In the genomic region with DNA sequence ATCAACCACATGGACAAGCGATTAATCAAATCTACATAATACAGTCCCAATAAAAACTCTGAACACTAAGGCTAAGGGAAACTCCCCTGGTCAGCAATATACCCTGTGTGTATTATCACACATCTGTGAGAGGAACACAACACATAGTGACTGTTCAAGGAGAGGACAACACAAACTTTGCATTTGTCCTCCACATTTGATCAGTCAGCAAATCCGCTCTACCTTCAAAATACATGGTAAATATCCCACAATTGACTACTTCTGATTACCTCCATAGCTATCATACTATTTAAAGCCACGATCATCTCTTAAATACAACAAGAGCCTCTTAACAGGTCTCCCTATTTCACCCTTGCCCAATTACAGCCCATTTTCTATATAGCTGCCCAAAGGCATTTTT, we compare ENCODE assay signal across 38 cellular contexts.
"Had no signal": no experiment of that assay in that cellular context is flagged by ENCODE, and none has a peak within 500 bp of the region (broad histone marks: within the 10 kb centered on the region; RNA-seq: fewer than 3 reads in every experiment).

No MANE protein-coding gene starts in this region.

- H3K9me3 Mint-ChIP-seq: activated B cell treated with CpG ODN at 0.5 μM for 24 hours; activated CD4-positive, alpha-beta memory T cell treated with anti-CD3 and anti-CD28 coated beads for 36 hours; activated CD4-positive, alpha-beta T cell treated with anti-CD3 and anti-CD28 coated beads, Interleukin-2, amount 10 ng/mL, durations not matched to agents 24 days and 14 days; activated naive CD4-positive, alpha-beta T cell treated with anti-CD3 and anti-CD28 coated beads for 36 hours; activated naive CD8-positive, alpha-beta T cell treated with anti-CD3 and anti-CD28 coated beads, Interleukin-2, amount 50 U/mL, for 24 hours; activated T-helper 1 cell treated with anti-CD3 and anti-CD28 coated beads, Interleukin-12 subunit alpha, Interleukin-12 subunit beta, Interleukin-2, Interleukin-4 antibody, amounts not matched to agents 30 ng/mL and 10 ng/mL and 1 ng/mL, durations not matched to agents 14 hours and 24 hours and 36 hours; activated T-helper 2 cell treated with anti-CD3 and anti-CD28 coated beads, Interferon-gamma antibody, Interleukin-2, Interleukin-4, amounts not matched to agents 10 μg/mL and 5 μg/mL and 100 μg/mL, durations not matched to agents 14 hours and 24 hours and 36 hours; dendritic cell treated with granulocyte-macrophage colony-stimulating factor and Interleukin-4, amounts not matched to agents 40 ng/mL and 50 ng/mL, for 4 days; endodermal cell; T-helper 2 cell treated with Interferon-gamma antibody and Interleukin-4, amounts not matched to agents 5 μg/mL and 100 μg/mL, for 36 hours had no signal

- H3K27me3 Mint-ChIP-seq: activated B cell treated with CpG ODN at 0.5 μM for 24 hours; activated CD4-positive, alpha-beta memory T cell treated with anti-CD3 and anti-CD28 coated beads for 36 hours; activated CD4-positive, alpha-beta T cell treated with anti-CD3 and anti-CD28 coated beads for 36 hours; activated CD4-positive, alpha-beta T cell treated with anti-CD3 and anti-CD28 coated beads, Interleukin-2, amount 10 ng/mL, durations not matched to agents 24 days and 14 days; activated CD8-positive, alpha-beta memory T cell treated with anti-CD3 and anti-CD28 coated beads, Interleukin-2, amount 10 ng/mL, durations not matched to agents 7 days and 5 days; activated naive CD4-positive, alpha-beta T cell treated with anti-CD3 and anti-CD28 coated beads, Interleukin-2, amount 50 U/mL, for 24 hours; activated naive CD8-positive, alpha-beta T cell treated with anti-CD3 and anti-CD28 coated beads for 36 hours; activated naive CD8-positive, alpha-beta T cell treated with anti-CD3 and anti-CD28 coated beads, Interleukin-2, amount 50 U/mL, for 24 hours; dendritic cell treated with granulocyte-macrophage colony-stimulating factor and Interleukin-4, amounts not matched to agents 40 ng/mL and 50 ng/mL, for 4 days; T-helper 17 cell had no signal

- H3K9me3 ChIP-seq: adrenal gland, body of pancreas, esophagus muscularis mucosa, gastrocnemius medialis, heart left ventricle had no signal

- H3K4me3 Mint-ChIP-seq: activated B cell treated with CpG ODN at 0.5 μM for 24 hours; activated CD4-positive, alpha-beta memory T cell treated with anti-CD3 and anti-CD28 coated beads for 36 hours; activated CD4-positive, alpha-beta T cell treated with anti-CD3 and anti-CD28 coated beads for 36 hours; activated CD4-positive, alpha-beta T cell treated with anti-CD3 and anti-CD28 coated beads, Interleukin-2, amount 10 ng/mL, durations not matched to agents 24 days and 14 days; activated CD8-positive, alpha-beta memory T cell treated with anti-CD3 and anti-CD28 coated beads, Interleukin-2, amount 10 ng/mL, durations not matched to agents 7 days and 5 days; activated CD8-positive, alpha-beta T cell treated with anti-CD3 and anti-CD28 coated beads, Interleukin-2, amount 10 ng/mL, durations not matched to agents 7 days and 5 days; activated naive CD4-positive, alpha-beta T cell treated with anti-CD3 and anti-CD28 coated beads for 36 hours; activated naive CD4-positive, alpha-beta T cell treated with anti-CD3 and anti-CD28 coated beads, Interleukin-2, amount 50 U/mL, for 24 hours; activated naive CD8-positive, alpha-beta T cell treated with anti-CD3 and anti-CD28 coated beads for 36 hours; activated naive CD8-positive, alpha-beta T cell treated with anti-CD3 and anti-CD28 coated beads, Interleukin-2, amount 50 U/mL, for 24 hours; activated T-helper 1 cell treated with anti-CD3 and anti-CD28 coated beads, Interleukin-12 subunit alpha, Interleukin-12 subunit beta, Interleukin-2, Interleukin-4 antibody, amounts not matched to agents 30 ng/mL and 10 ng/mL and 1 ng/mL, durations not matched to agents 14 hours and 24 hours and 36 hours; dendritic cell treated with granulocyte-macrophage colony-stimulating factor and Interleukin-4, amounts not matched to agents 40 ng/mL and 50 ng/mL, for 4 days; endodermal cell; T-helper 17 cell; T-helper 2 cell treated with Interferon-gamma antibody and Interleukin-4, amounts not matched to agents 5 μg/mL and 100 μg/mL, for 36 hours had no signal

- H3K27ac ChIP-seq: adrenal gland, body of pancreas, cardiac muscle cell, coronary artery, dorsolateral prefrontal cortex, esophagus muscularis mucosa, foreskin keratinocyte, gastrocnemius medialis, heart left ventricle, WERI-Rb-1 had no signal

- H3K27me3 ChIP-seq: adrenal gland, body of pancreas, cardiac muscle cell, dorsolateral prefrontal cortex, esophagus muscularis mucosa, foreskin keratinocyte, gastrocnemius medialis, heart left ventricle had no signal

- DNase-seq: activated B cell treated with CpG ODN at 0.5 μM for 24 hours; activated CD4-positive, alpha-beta memory T cell treated with anti-CD3 and anti-CD28 coated beads for 36 hours; activated CD4-positive, alpha-beta T cell treated with anti-CD3 and anti-CD28 coated beads for 36 hours; activated CD4-positive, alpha-beta T cell treated with anti-CD3 and anti-CD28 coated beads, Interleukin-2, amount 10 ng/mL, durations not matched to agents 24 days and 14 days; activated CD8-positive, alpha-beta memory T cell treated with anti-CD3 and anti-CD28 coated beads, Interleukin-2, amount 10 ng/mL, durations not matched to agents 7 days and 5 days; activated CD8-positive, alpha-beta memory T cell treated with anti-CD3 and anti-CD28 coated beads, Interleukin-2, amount 50 U/mL, for 4 hours; activated CD8-positive, alpha-beta T cell treated with anti-CD3 and anti-CD28 coated beads, Interleukin-2, amount 10 ng/mL, durations not matched to agents 7 days and 5 days; activated effector memory CD4-positive, alpha-beta T cell treated with anti-CD3 and anti-CD28 coated beads, Interleukin-2, amount 50 U/mL, for 16 hours; activated naive CD4-positive, alpha-beta T cell treated with anti-CD3 and anti-CD28 coated beads for 36 hours; activated naive CD8-positive, alpha-beta T cell treated with anti-CD3 and anti-CD28 coated beads for 36 hours; activated naive CD8-positive, alpha-beta T cell treated with anti-CD3 and anti-CD28 coated beads, Interleukin-2, amount 50 U/mL, for 24 hours; activated T-cell treated with anti-CD3 and anti-CD28 coated beads, Interleukin-2, amount 50 U/mL, for 1 hour; activated T-cell treated with anti-CD3 and anti-CD28 coated beads, Interleukin-2, amount 50 U/mL, for 48 hours; adrenal gland; amygdala; aorta; body of pancreas; central memory CD4-positive, alpha-beta T cell; dorsolateral prefrontal cortex; effector memory CD4-positive, alpha-beta T cell; endodermal cell; erythroblast; foreskin keratinocyte; gastrocnemius medialis; glutamatergic neuron; heart left ventricle; T-helper 17 cell; T1000; WERI-Rb-1 had no signal

- H3K4me3 ChIP-seq: adrenal gland, body of pancreas, cardiac muscle cell, coronary artery, dorsolateral prefrontal cortex, esophagus muscularis mucosa, gastrocnemius medialis, heart left ventricle had no signal

- H3K36me3 ChIP-seq: adrenal gland, cardiac muscle cell had no signal

- H3K27ac Mint-ChIP-seq: activated B cell treated with CpG ODN at 0.5 μM for 24 hours; activated CD4-positive, alpha-beta memory T cell treated with anti-CD3 and anti-CD28 coated beads for 36 hours; activated CD4-positive, alpha-beta T cell treated with anti-CD3 and anti-CD28 coated beads for 36 hours; activated CD4-positive, alpha-beta T cell treated with anti-CD3 and anti-CD28 coated beads, Interleukin-2, amount 10 ng/mL, durations not matched to agents 24 days and 14 days; activated CD8-positive, alpha-beta memory T cell treated with anti-CD3 and anti-CD28 coated beads, Interleukin-2, amount 10 ng/mL, durations not matched to agents 7 days and 5 days; activated CD8-positive, alpha-beta T cell treated with anti-CD3 and anti-CD28 coated beads, Interleukin-2, amount 10 ng/mL, durations not matched to agents 7 days and 5 days; activated naive CD4-positive, alpha-beta T cell treated with anti-CD3 and anti-CD28 coated beads for 36 hours; activated naive CD4-positive, alpha-beta T cell treated with anti-CD3 and anti-CD28 coated beads, Interleukin-2, amount 50 U/mL, for 24 hours; activated naive CD8-positive, alpha-beta T cell treated with anti-CD3 and anti-CD28 coated beads for 36 hours; activated naive CD8-positive, alpha-beta T cell treated with anti-CD3 and anti-CD28 coated beads, Interleukin-2, amount 50 U/mL, for 24 hours; activated T-helper 1 cell treated with anti-CD3 and anti-CD28 coated beads, Interleukin-12 subunit alpha, Interleukin-12 subunit beta, Interleukin-2, Interleukin-4 antibody, amounts not matched to agents 30 ng/mL and 10 ng/mL and 1 ng/mL, durations not matched to agents 14 hours and 24 hours and 36 hours; activated T-helper 2 cell treated with anti-CD3 and anti-CD28 coated beads, Interferon-gamma antibody, Interleukin-2, Interleukin-4, amounts not matched to agents 10 μg/mL and 5 μg/mL and 100 μg/mL, durations not matched to agents 14 hours and 24 hours and 36 hours; dendritic cell treated with granulocyte-macrophage colony-stimulating factor and Interleukin-4, amounts not matched to agents 40 ng/mL and 50 ng/mL, for 4 days; endodermal cell; T-helper 17 cell; T-helper 2 cell treated with Interferon-gamma antibody and Interleukin-4, amounts not matched to agents 5 μg/mL and 100 μg/mL, for 36 hours had no signal

- H3K4me1 ChIP-seq: body of pancreas, gastrocnemius medialis had no signal

- H3K4me1 Mint-ChIP-seq: endodermal cell had no signal

- ATAC-seq: activated CD4-positive, alpha-beta T cell treated with anti-CD3 and anti-CD28 coated beads for 36 hours; activated CD4-positive, CD25-positive, alpha-beta regulatory T cell treated with anti-CD3 and anti-CD28 coated beads, Interleukin-2, amount 50 U/mL, for 24 hours; activated CD8-positive, alpha-beta memory T cell treated with anti-CD3 and anti-CD28 coated beads, Interleukin-2, amount 10 ng/mL, durations not matched to agents 7 days and 5 days; activated CD8-positive, alpha-beta T cell treated with anti-CD3 and anti-CD28 coated beads, Interleukin-2, amount 10 ng/mL, durations not matched to agents 7 days and 5 days; activated naive CD8-positive, alpha-beta T cell treated with anti-CD3 and anti-CD28 coated beads, Interleukin-2, amount 50 U/mL, for 24 hours; body of pancreas; foreskin keratinocyte; gastrocnemius medialis; heart left ventricle; T-helper 17 cell had no signal
